ENCODE assay signal across 1 cellular context in the genomic region with DNA sequence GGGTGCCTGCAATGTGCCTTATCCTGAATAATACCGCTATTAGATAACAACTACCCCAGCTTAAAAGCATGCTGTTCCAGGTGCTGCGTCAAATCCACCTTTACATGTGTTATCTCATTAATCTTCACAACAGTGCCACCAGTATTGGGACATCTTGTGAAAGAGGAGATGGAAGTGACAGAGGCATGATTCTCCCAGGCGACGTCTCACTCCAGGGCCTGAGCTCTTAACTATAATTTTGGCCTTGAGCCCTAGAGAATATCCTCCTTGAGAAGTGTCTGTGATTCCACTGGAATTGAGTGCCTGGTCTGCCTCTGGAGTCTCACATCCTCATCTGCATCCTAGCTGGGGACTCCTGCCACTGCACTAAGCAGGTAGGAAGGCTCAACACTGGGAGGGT.
TF ChIP-seq lines count a peak whose summit lies in the region.

No MANE protein-coding gene starts in this region.

TF ChIP-seq in H1, 55 proteins besides CTCF, POLR2A, EP300 and RAD21:
- TF ChIP-seq KDM5A (IDR thresholded peaks at IDR 0.05; ENCODE audit: low read length) (no peak), KDM4A (IDR thresholded peaks at IDR 0.05; ENCODE audit: low read depth, low read length, severe bottlenecking) (no peak), HDAC6 (IDR thresholded peaks at IDR 0.05; ENCODE audit: low read depth, low read length) (no peak), CHD2 (IDR thresholded peaks at IDR 0.05; ENCODE audit: low read length) (no peak), JUN (IDR thresholded peaks at IDR 0.05; ENCODE audit: low read depth, low read length) (no peak), SP4 (IDR thresholded peaks at IDR 0.05; ENCODE audit: low read length) (no peak), ASH2L (IDR thresholded peaks at IDR 0.05; ENCODE audit: low read length) (no peak), BCL11A (IDR thresholded peaks at IDR 0.05; ENCODE audit: low read depth in 2 of 2, low read length in 2 of 2) (no peak), TBP (IDR thresholded peaks at IDR 0.05; ENCODE audit: low read depth, low read length) (no peak)
- TF ChIP-seq, protein P1, sequence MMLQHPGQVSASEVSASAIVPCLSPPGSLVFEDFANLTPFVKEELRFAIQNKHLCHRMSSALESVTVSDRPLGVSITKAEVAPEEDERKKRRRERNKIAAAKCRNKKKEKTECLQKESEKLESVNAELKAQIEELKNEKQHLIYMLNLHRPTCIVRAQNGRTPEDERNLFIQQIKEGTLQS (IDR thresholded peaks at IDR 0.05; ENCODE audit: insufficient read depth, low read depth, low read length), result no peak
- TF ChIP-seq, protein P2, sequence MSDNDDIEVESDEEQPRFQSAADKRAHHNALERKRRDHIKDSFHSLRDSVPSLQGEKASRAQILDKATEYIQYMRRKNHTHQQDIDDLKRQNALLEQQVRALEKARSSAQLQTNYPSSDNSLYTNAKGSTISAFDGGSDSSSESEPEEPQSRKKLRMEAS (IDR thresholded peaks at IDR 0.05), result no peak
